In the genomic region with DNA sequence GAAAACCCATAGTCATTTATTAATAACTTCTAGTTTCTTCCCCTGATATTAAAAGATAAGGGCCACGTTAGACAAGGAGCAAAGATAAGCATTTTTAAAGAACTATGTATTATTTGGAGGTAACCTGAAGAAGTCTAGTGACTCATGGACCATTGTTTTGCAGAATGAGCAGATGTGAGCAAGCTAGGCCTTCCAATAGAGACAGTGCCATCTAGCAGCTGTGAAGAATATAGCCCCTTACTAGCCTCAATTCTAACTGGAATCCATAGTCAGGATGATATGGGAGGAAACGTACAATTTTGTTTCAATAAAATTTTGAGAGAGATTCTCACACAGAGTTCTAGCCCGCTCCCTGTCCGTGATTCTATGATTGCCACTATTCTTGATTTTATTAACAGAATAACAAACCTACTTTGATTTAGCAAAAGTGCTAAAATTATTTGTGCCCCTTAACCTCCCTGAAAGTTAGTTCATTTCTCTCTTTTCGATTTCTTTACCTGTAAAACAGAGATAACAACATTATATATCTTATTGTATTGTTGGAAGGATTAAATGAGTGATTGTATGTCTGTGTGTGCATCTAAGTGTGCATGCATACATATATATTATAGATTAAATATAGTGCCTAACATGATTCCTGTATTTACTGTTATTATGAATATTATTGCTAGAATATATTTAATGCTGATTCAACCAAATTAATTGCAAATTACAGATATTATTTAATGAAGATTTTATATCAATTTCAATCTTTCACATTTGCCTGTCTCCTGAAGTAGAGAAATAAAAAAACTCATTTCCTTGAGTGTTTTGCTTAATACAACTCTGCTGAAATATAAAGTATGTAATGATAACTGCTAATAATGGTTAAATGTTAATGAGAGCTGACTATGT, we compare ENCODE assay signal across 8 cellular contexts. TPM values are rescaled to one million over a fixed set of nuclear protein-coding genes. Genes with fewer than 3 reads are reported as not detected.
DNase-seq lines count a peak whose midpoint lies in the region; ATAC-seq and TF ChIP-seq lines count a peak whose summit lies in the region.

No MANE protein-coding gene starts in this region.

- ATAC-seq in activated naive CD8-positive, alpha-beta T cell treated with anti-CD3 and anti-CD28 coated beads, Interleukin-2, amount 50 U/mL, for 24 hours: peak; percentile 76
- peak; percentile 86 for ATAC-seq in HG02623 (IDR thresholded peaks at IDR 0.05; ENCODE audit: unreplicated experiment)

- no peak overlapping the region for H3K27ac ChIP-seq in CD8-positive, alpha-beta memory T cell (ENCODE audit: low read depth, low read length)

- POLR2A ChIA-PET in CD8-positive, alpha-beta memory T cell (lab: Charles Lee): no interaction called here

- peaks cover 8% of the 10 kb centered on the region for H3K36me3 ChIP-seq in adipocyte (ENCODE audit: control insufficient read depth, insufficient read depth, low read length, severe bottlenecking)
- H3K36me3 ChIP-seq in CD8-positive, alpha-beta memory T cell (ENCODE audit: insufficient read depth, low read length): no peaks in the 10 kb centered on the region

- H3K9ac ChIP-seq in adipocyte (ENCODE audit: low read length): no peak overlapping the region

- H3K27me3 ChIP-seq in adipocyte (replicated peaks; ENCODE audit: control insufficient read depth, insufficient read depth, low read length): no peaks in the 10 kb centered on the region
- no peaks in the 10 kb centered on the region for H3K27me3 ChIP-seq in CD8-positive, alpha-beta memory T cell (ENCODE audit: insufficient read depth, low read length, poor library complexity, severe bottlenecking)

- H3K4me1 Mint-ChIP-seq in activated naive CD8-positive, alpha-beta T cell treated with anti-CD3 and anti-CD28 coated beads, Interleukin-2, amount 50 U/mL, for 24 hours: no peaks in the 10 kb centered on the region
- H3K4me1 Mint-ChIP-seq in activated naive CD8-positive, alpha-beta T cell treated with anti-CD3 and anti-CD28 coated beads for 36 hours: no peaks in the 10 kb centered on the region
- peaks cover 4% of the 10 kb centered on the region for H3K4me1 Mint-ChIP-seq in type B pancreatic cell (ENCODE audit: unreplicated experiment)
- no peaks in the 10 kb centered on the region for H3K4me1 Mint-ChIP-seq in CD8-positive, alpha-beta memory T cell

- H3K9me3 Mint-ChIP-seq in activated naive CD8-positive, alpha-beta T cell treated with anti-CD3 and anti-CD28 coated beads, Interleukin-2, amount 50 U/mL, for 24 hours: no peaks in the 10 kb centered on the region
- H3K9me3 Mint-ChIP-seq in activated naive CD8-positive, alpha-beta T cell treated with anti-CD3 and anti-CD28 coated beads for 36 hours: peaks cover 1% of the 10 kb centered on the region
- no peaks in the 10 kb centered on the region for H3K9me3 Mint-ChIP-seq in type B pancreatic cell
- H3K9me3 Mint-ChIP-seq in CD8-positive, alpha-beta memory T cell: peaks cover 0 to 3% (median 0%) of the 10 kb centered on the region in 5 donors

- H3K9me3 ChIP-seq in adipocyte (ENCODE audit: control insufficient read depth, low read length): no peaks in the 10 kb centered on the region
- H3K9me3 ChIP-seq in CD8-positive, alpha-beta memory T cell (ENCODE audit: low read length): no peaks in the 10 kb centered on the region

- peak; percentile 65 for TF ChIP-seq CTCF in type B pancreatic cell (conservative IDR thresholded peaks at IDR 0.05)

- H3K4me3 ChIP-seq in adipocyte (ENCODE audit: low read length): no peak overlapping the region
- H3K4me3 ChIP-seq in CD8-positive, alpha-beta memory T cell (ENCODE audit: low read length): no peak overlapping the region

- H3K27me3 Mint-ChIP-seq in activated naive CD8-positive, alpha-beta T cell treated with anti-CD3 and anti-CD28 coated beads, Interleukin-2, amount 50 U/mL, for 24 hours: peaks cover 4% of the 10 kb centered on the region
- no peaks in the 10 kb centered on the region for H3K27me3 Mint-ChIP-seq in activated naive CD8-positive, alpha-beta T cell treated with anti-CD3 and anti-CD28 coated beads for 36 hours
- no peaks in the 10 kb centered on the region for H3K27me3 Mint-ChIP-seq in type B pancreatic cell
- peaks cover 12% of the 10 kb centered on the region in 2 donors for H3K27me3 Mint-ChIP-seq in CD8-positive, alpha-beta memory T cell

- peaks cover 7% of the 10 kb centered on the region for H3K4me1 ChIP-seq in adipocyte (ENCODE audit: control insufficient read depth, insufficient read depth, low read length)
- no peaks in the 10 kb centered on the region for H3K4me1 ChIP-seq in CD8-positive, alpha-beta memory T cell (ENCODE audit: insufficient read depth, low read length)

- no peak for DNase-seq in activated naive CD8-positive, alpha-beta T cell treated with anti-CD3 and anti-CD28 coated beads, Interleukin-2, amount 50 U/mL, for 24 hours
- DNase-seq in activated naive CD8-positive, alpha-beta T cell treated with anti-CD3 and anti-CD28 coated beads for 36 hours: no peak
- peak; percentile 1 for DNase-seq in NCI-H1417 treated with DMSO at 0.1 percent for 48 hours (lab: John Stamatoyannopoulos, UW)
- DNase-seq in adipocyte (ENCODE audit: low read depth): peak; percentile 83
- DNase-seq in iPS-NIHi11 (ENCODE audit: low spot score): peak; percentile 63
- DNase-seq in type B pancreatic cell (ENCODE audit: extremely low spot score, unreplicated experiment): no peak
- no peak for DNase-seq in CD8-positive, alpha-beta memory T cell

- H3K27ac Mint-ChIP-seq in activated naive CD8-positive, alpha-beta T cell treated with anti-CD3 and anti-CD28 coated beads, Interleukin-2, amount 50 U/mL, for 24 hours: no peak overlapping the region
- H3K27ac Mint-ChIP-seq in activated naive CD8-positive, alpha-beta T cell treated with anti-CD3 and anti-CD28 coated beads for 36 hours: no peak overlapping the region
- H3K27ac Mint-ChIP-seq in type B pancreatic cell: no peak overlapping the region
- H3K27ac Mint-ChIP-seq in CD8-positive, alpha-beta memory T cell: no peak overlapping the region

- H3K4me3 Mint-ChIP-seq in activated naive CD8-positive, alpha-beta T cell treated with anti-CD3 and anti-CD28 coated beads, Interleukin-2, amount 50 U/mL, for 24 hours: no peak overlapping the region
- no peak overlapping the region for H3K4me3 Mint-ChIP-seq in activated naive CD8-positive, alpha-beta T cell treated with anti-CD3 and anti-CD28 coated beads for 36 hours
- no peak overlapping the region for H3K4me3 Mint-ChIP-seq in type B pancreatic cell
- H3K4me3 Mint-ChIP-seq in CD8-positive, alpha-beta memory T cell: no peak overlapping the region

- H3K36me3 Mint-ChIP-seq in activated naive CD8-positive, alpha-beta T cell treated with anti-CD3 and anti-CD28 coated beads, Interleukin-2, amount 50 U/mL, for 24 hours (ENCODE audit: low read depth): peaks cover 2% of the 10 kb centered on the region
- H3K36me3 Mint-ChIP-seq in activated naive CD8-positive, alpha-beta T cell treated with anti-CD3 and anti-CD28 coated beads for 36 hours: no peaks in the 10 kb centered on the region
- peaks cover 6% of the 10 kb centered on the region for H3K36me3 Mint-ChIP-seq in type B pancreatic cell
- no peaks in the 10 kb centered on the region for H3K36me3 Mint-ChIP-seq in CD8-positive, alpha-beta memory T cell

- CTCF ChIA-PET in CD8-positive, alpha-beta memory T cell (lab: Charles Lee): interaction anchor here (1.2 kb wide), 1 partner anchor 144 kb away, joined by 3 read pairs; the partner anchor contains the start of gene STEAP1

RNA-seq across cellular contexts. Expression of gene FAM237B, which starts 22.7 kb away (rescaled TPM):
- total RNA-seq in activated naive CD8-positive, alpha-beta T cell treated with anti-CD3 and anti-CD28 coated beads for 36 hours: not detected
- total RNA-seq in type B pancreatic cell (ENCODE audit: low replicate concordance): not detected in 2 replicates
- not detected for total RNA-seq in CD8-positive, alpha-beta memory T cell
- polyA plus RNA-seq in CD8-positive, alpha-beta memory T cell: not detected

RNA-seq across cellular contexts. Expression of gene GTPBP10, which starts 48.1 kb away (rescaled TPM):
- total RNA-seq in activated naive CD8-positive, alpha-beta T cell treated with anti-CD3 and anti-CD28 coated beads for 36 hours: 10 to 100 TPM; 56.6 to 58.5 TPM
- total RNA-seq in type B pancreatic cell (ENCODE audit: low replicate concordance): 22.7 and 22.9 TPM in 2 replicates
- 10 to 100 TPM; 37.6 to 43.3 TPM for total RNA-seq in CD8-positive, alpha-beta memory T cell
- polyA plus RNA-seq in CD8-positive, alpha-beta memory T cell: 31.3 TPM

RNA-seq across cellular contexts. Expression of gene CFAP69, which starts 53.4 kb away (rescaled TPM):
- total RNA-seq in activated naive CD8-positive, alpha-beta T cell treated with anti-CD3 and anti-CD28 coated beads for 36 hours: under 1 TPM; 0.72 to 0.85 TPM
- total RNA-seq in type B pancreatic cell (ENCODE audit: low replicate concordance): 4.4 and 6.2 TPM in 2 replicates
- total RNA-seq in CD8-positive, alpha-beta memory T cell: under 1 TPM; 0.53 to 0.81 TPM
- polyA plus RNA-seq in CD8-positive, alpha-beta memory T cell: not detected

Comparison
In these comparisons a context has a peak if more than half of its experiments do, and no peak if none do; other contexts are left out.
1. DNase-seq: peak in NCI-H1417 treated with DMSO at 0.1 percent for 48 hours (single experiment), adipocyte (single experiment) and iPS-NIHi11 (single experiment); none in activated naive CD8-positive, alpha-beta T cell treated with anti-CD3 and anti-CD28 coated beads, Interleukin-2, amount 50 U/mL, for 24 hours (single experiment), activated naive CD8-positive, alpha-beta T cell treated with anti-CD3 and anti-CD28 coated beads for 36 hours (single experiment), type B pancreatic cell (single experiment) and CD8-positive, alpha-beta memory T cell (0 of 5).